In genomic region chr11:61812736-61813411, GRCh38 we compare ENCODE assay signal across 27 cellular contexts.
"Had no signal": no experiment of that assay in that cellular context is flagged by ENCODE, and none has a peak within 500 bp of the region (broad histone marks: within the 10 kb centered on the region; RNA-seq: fewer than 3 reads in every experiment).

No MANE protein-coding gene starts in this region.

- H3K27me3 Mint-ChIP-seq: naive B cell had no signal

- H3K36me3 ChIP-seq: gastrocnemius medialis, uterus had no signal

- H2AFZ ChIP-seq: hepatocyte, parathyroid adenoma had no signal

- DNase-seq: activated CD4-positive, alpha-beta T cell treated with anti-CD3 and anti-CD28 coated beads for 48 hours; activated CD4-positive, alpha-beta T cell treated with anti-CD3 and anti-CD28 coated beads, Interleukin-2, amount 50 U/mL, for 48 hours; activated naive CD4-positive, alpha-beta T cell; activated T-cell treated with anti-CD3 and anti-CD28 coated beads, Interleukin-2, amount 50 U/mL, for 48 hours; dorsolateral prefrontal cortex; effector memory CD4-positive, alpha-beta T cell; gastrocnemius medialis; left cardiac atrium; left ventricle myocardium superior; naive B cell; occipital lobe; stimulated activated CD4-positive, alpha-beta T cell treated with anti-CD3 and anti-CD28 coated beads, Interleukin-2, amount 100 ng/mL, for 48 hours; stimulated activated naive CD4-positive, alpha-beta T cell treated with Interleukin-2 at 50 U/mL for 16 hours; T-helper 17 cell; T1000; testis; transverse colon; uterus; WERI-Rb-1 had no signal

- ATAC-seq: activated CD4-positive, CD25-positive, alpha-beta regulatory T cell treated with anti-CD3 and anti-CD28 coated beads, Interleukin-2, amount 50 U/mL, for 24 hours; activated naive CD4-positive, alpha-beta T cell treated with anti-CD3 and anti-CD28 coated beads, Interleukin-2, amount 50 U/mL, for 72 hours; left cardiac atrium; left ventricle myocardium superior; T-helper 17 cell had no signal

- H3K36me3 Mint-ChIP-seq: naive B cell had no signal

- H3K4me3 Mint-ChIP-seq: central memory CD8-positive, alpha-beta T cell had no signal

- H3K27ac Mint-ChIP-seq: activated naive CD4-positive, alpha-beta T cell treated with anti-CD3 and anti-CD28 coated beads, Interleukin-2, amount 50 U/mL, for 72 hours; activated T-helper 2 cell treated with anti-CD3 and anti-CD28 coated beads, Interferon-gamma antibody, Interleukin-2, Interleukin-4, amounts not matched to agents 10 μg/mL and 5 μg/mL and 100 μg/mL, durations not matched to agents 14 hours and 24 hours and 36 hours; naive B cell; T-helper 17 cell had no signal

- H3K27me3 ChIP-seq: dorsolateral prefrontal cortex, gastrocnemius medialis, hepatocyte, right atrium auricular region, testis, uterus had no signal

- H3K9ac ChIP-seq: parathyroid adenoma had no signal

- H3K9me3 ChIP-seq: gastrocnemius medialis, right atrium auricular region, testis, transverse colon, uterus had no signal

- H3K4me2 ChIP-seq: hepatocyte had no signal

- H3K4me1 ChIP-seq: parathyroid adenoma, uterus had no signal

- H3K4me3 ChIP-seq: coronary artery, dorsolateral prefrontal cortex, gastrocnemius medialis, hepatocyte, right atrium auricular region, testis, transverse colon, uterus had no signal

- H3K79me2 ChIP-seq: parathyroid adenoma had no signal

- H3K9me3 Mint-ChIP-seq: activated naive CD4-positive, alpha-beta T cell treated with anti-CD3 and anti-CD28 coated beads, Interleukin-2, amount 50 U/mL, for 72 hours; activated T-helper 2 cell treated with anti-CD3 and anti-CD28 coated beads, Interferon-gamma antibody, Interleukin-2, Interleukin-4, amounts not matched to agents 10 μg/mL and 5 μg/mL and 100 μg/mL, durations not matched to agents 14 hours and 24 hours and 36 hours; central memory CD8-positive, alpha-beta T cell had no signal

- H3K27ac ChIP-seq: coronary artery, hepatocyte, parathyroid adenoma, right atrium auricular region, testis, transverse colon, uterus, WERI-Rb-1 had no signal
